ENCODE assay signal across 9 cellular contexts in the genomic region with DNA sequence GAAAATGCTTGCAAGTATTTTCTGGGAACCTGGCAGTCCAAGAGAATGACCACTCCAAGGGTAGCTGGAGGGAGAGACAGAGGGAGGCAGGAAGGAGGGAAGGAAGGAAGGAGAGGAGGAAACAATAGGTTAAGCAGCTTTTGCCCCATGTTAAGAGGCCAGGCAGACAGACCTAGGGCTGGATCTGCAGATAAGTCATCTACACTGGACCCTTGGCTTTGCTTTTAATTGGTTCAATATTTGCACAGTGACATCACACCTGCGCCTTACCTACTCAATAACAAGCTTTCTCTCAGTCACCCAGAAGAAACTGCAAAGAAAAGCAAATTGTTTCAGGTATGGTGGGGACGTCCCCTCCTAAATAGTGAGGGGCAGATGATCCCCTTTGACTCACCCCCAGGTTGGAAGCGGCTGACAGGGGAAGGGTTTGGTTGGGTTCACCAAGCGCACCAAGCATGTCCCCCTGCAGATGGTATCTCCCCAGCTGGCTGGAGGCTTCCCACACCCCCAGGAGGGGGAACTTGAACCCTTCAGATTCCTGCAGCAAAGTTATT. TPM values are rescaled to one million over a fixed set of nuclear protein-coding genes. Genes with fewer than 3 reads are reported as not detected.
DNase-seq lines count a peak whose midpoint lies in the region; ATAC-seq and TF ChIP-seq lines count a peak whose summit lies in the region.
"Had no signal": no experiment of that assay in that cellular context is flagged by ENCODE, and none has a peak within 500 bp of the region (broad histone marks: within the 10 kb centered on the region; RNA-seq: fewer than 3 reads in every experiment).

No MANE protein-coding gene starts in this region.

- WGBS in HUES64, result 90% methylated on average over 4 of the region's 4 CpGs

- H3K27me3 ChIP-seq in A673 (replicated peaks; ENCODE audit: insufficient read depth, low read depth, low read length, poor library complexity) (no peaks in the 10 kb centered on the region), HUES64 (ENCODE audit: insufficient read depth, low read length) (no peaks in the 10 kb centered on the region), muscle layer of duodenum (ENCODE audit: low read depth, low read length) (no peaks in the 10 kb centered on the region)

- no TSS peak for BruUV-seq in A673 (replicated peaks; lab: Mats Ljungman, UMichigan)

- intact Hi-C loops in A673 (cut with micrococcal nuclease; ENCODE audit: unreplicated experiment), result no loop called here

- H3K27ac ChIP-seq in A673 (ENCODE audit: low read depth, low read length, poor library complexity, severe bottlenecking) (peak overlapping the region; percentile 21), HUES64 (ENCODE audit: low read depth, low read length) (peak overlapping the region; percentile 45), muscle layer of duodenum (ENCODE audit: low read length) (peak overlapping the region; percentile 72)

- peaks cover 66% of the 10 kb centered on the region for H3K4me1 Mint-ChIP-seq in brain

- no peak overlapping the region; the same call in 1 of the 2 replicates for H3K9ac ChIP-seq in HUES64 (ENCODE audit: low read depth, low read length)

- H3K9me3 Mint-ChIP-seq in brain, result no peaks in the 10 kb centered on the region

- no peaks in the 10 kb centered on the region for H3K36me3 ChIP-seq in A673 (ENCODE audit: insufficient read depth, low read length, poor library complexity, severe bottlenecking)
- H3K36me3 ChIP-seq in HUES64 (ENCODE audit: insufficient read depth, low read length), result peaks cover 17% of the 10 kb centered on the region; the same call in 1 of the 2 replicates
- H3K36me3 ChIP-seq in muscle layer of duodenum (ENCODE audit: control insufficient read depth in 1 of 2, insufficient read depth in 2 of 2, low read length in 2 of 2), result no peaks in the 10 kb centered on the region

- POLR2A ChIA-PET in A673 (lab: Charles Lee; ENCODE audit: low non-redundant PET), result no interaction called here

- DNase-seq in A673 (ENCODE audit: low spot score) (no peak), SIG-M5 treated with dmso at 0.1 percent for 504 hours (lab: John Stamatoyannopoulos, UW; ENCODE audit: unreplicated experiment) (no peak), occipital lobe (lab: John Stamatoyannopoulos, UW) (no peak), NCI-H1694 (lab: John Stamatoyannopoulos, UW) (no peak)
- DNase-seq: NCI-H2081 treated with DMSO at 0.1 percent for 48 hours had no signal

- CTCF ChIA-PET in A673 (lab: Charles Lee), result no interaction called here

- no peaks in the 10 kb centered on the region for H3K36me3 Mint-ChIP-seq in brain

- no peak for TF ChIP-seq CTCF in A673 (conservative IDR thresholded peaks at IDR 0.05; ENCODE audit: low read depth, low read length)
- TF ChIP-seq CTCF in brain (conservative IDR thresholded peaks at IDR 0.05), result no peak

- no peaks in the 10 kb centered on the region for H3K27me3 Mint-ChIP-seq in brain

- no peak for ATAC-seq in HG03520 (IDR thresholded peaks at IDR 0.05; ENCODE audit: unreplicated experiment)

- H3K4me1 ChIP-seq in A673 (ENCODE audit: insufficient read depth, low read length, poor library complexity, severe bottlenecking) (peaks cover 68% of the 10 kb centered on the region), HUES64 (ENCODE audit: insufficient read depth, low read length) (peaks cover 75% of the 10 kb centered on the region), muscle layer of duodenum (ENCODE audit: control insufficient read depth in 1 of 2, insufficient read depth in 2 of 2, low read length in 2 of 2) (peaks cover 60 to 98% of the 10 kb centered on the region in 2 donors)

- H3K9me3 ChIP-seq in A673 (ENCODE audit: low read depth, low read length, poor library complexity, severe bottlenecking) (no peaks in the 10 kb centered on the region), HUES64 (ENCODE audit: insufficient read depth, low read depth, low read length) (no peaks in the 10 kb centered on the region), muscle layer of duodenum (ENCODE audit: control insufficient read depth in 1 of 2, low read length in 2 of 2) (no peaks in the 10 kb centered on the region)

- peak overlapping the region in 4 of 5 experiments; percentile 5 to 76 (median 44) for H3K27ac Mint-ChIP-seq in brain

- peak overlapping the region in 1 of 5 experiments; percentile 2 for H3K4me3 Mint-ChIP-seq in brain

- H3K4me3 ChIP-seq in A673 (ENCODE audit: low read depth, low read length, poor library complexity, severe bottlenecking) (no peak overlapping the region), HUES64 (ENCODE audit: low read length) (no peak overlapping the region), muscle layer of duodenum (ENCODE audit: low read depth in 1 of 2, low read length in 2 of 2) (no peak overlapping the region)

RNA-seq across cellular contexts. Expression of a gene that starts 24.3 kb away (rescaled TPM):
- total RNA-seq in A673 (2021), result 290 and 323 TPM in 2 replicates
- 117 TPM for polyA plus RNA-seq in HUES64 (2013, experiment 1 of 2)
- polyA plus RNA-seq in HUES64 (2013, experiment 2 of 2), result 121 TPM
- 236 TPM for polyA plus RNA-seq in brain (ENCODE audit: insufficient read depth, low read depth, low replicate concordance)
- 34.6 TPM for total RNA-seq in occipital lobe

Comparison
In these comparisons a context has a peak if more than half of its experiments do, and no peak if none do; other contexts are left out.
1. H3K27ac ChIP-seq: peak in every context shown above with its lines; median percentile 72 in muscle layer of duodenum; 45 in HUES64; 21 in A673.